1 cellular context compared by ENCODE assay signal in the genomic region with DNA sequence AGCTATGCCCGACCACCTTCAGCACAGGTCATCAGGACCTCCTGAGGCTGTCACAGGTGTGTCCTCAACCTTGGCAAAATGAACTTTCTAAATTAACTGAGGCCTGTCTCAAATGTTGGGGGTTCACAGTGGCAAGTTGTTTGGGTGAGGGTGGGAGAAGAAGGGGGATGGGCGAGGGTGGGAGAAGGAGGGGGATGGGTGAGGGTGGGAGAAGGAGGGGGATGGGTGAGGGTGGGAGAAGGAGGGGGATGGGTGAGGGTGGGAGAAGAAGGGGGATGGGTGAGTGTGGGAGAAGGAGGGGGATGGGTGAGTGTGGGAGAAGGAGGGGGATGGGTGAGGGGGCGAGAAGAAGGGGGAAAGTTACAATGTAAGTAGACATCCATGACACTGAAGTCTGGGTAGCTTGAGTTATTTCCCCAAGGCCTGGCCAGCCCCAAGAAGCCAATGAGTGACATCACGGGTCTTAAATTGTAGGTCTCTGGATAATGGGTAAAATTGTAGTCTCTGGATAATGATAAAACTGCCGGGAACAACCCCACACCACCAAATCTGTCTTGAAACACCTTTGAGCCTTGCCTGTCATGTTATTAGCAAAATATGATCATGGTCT.
TF ChIP-seq lines count a peak whose summit lies in the region.

No MANE protein-coding gene starts in this region.

TF ChIP-seq in GM23338, 12 proteins besides CTCF, POLR2A, EP300 and RAD21 (continued from another document):
- no peak for TF ChIP-seq ETS1 (IDR thresholded peaks at IDR 0.05)
- TF ChIP-seq, protein P1, sequence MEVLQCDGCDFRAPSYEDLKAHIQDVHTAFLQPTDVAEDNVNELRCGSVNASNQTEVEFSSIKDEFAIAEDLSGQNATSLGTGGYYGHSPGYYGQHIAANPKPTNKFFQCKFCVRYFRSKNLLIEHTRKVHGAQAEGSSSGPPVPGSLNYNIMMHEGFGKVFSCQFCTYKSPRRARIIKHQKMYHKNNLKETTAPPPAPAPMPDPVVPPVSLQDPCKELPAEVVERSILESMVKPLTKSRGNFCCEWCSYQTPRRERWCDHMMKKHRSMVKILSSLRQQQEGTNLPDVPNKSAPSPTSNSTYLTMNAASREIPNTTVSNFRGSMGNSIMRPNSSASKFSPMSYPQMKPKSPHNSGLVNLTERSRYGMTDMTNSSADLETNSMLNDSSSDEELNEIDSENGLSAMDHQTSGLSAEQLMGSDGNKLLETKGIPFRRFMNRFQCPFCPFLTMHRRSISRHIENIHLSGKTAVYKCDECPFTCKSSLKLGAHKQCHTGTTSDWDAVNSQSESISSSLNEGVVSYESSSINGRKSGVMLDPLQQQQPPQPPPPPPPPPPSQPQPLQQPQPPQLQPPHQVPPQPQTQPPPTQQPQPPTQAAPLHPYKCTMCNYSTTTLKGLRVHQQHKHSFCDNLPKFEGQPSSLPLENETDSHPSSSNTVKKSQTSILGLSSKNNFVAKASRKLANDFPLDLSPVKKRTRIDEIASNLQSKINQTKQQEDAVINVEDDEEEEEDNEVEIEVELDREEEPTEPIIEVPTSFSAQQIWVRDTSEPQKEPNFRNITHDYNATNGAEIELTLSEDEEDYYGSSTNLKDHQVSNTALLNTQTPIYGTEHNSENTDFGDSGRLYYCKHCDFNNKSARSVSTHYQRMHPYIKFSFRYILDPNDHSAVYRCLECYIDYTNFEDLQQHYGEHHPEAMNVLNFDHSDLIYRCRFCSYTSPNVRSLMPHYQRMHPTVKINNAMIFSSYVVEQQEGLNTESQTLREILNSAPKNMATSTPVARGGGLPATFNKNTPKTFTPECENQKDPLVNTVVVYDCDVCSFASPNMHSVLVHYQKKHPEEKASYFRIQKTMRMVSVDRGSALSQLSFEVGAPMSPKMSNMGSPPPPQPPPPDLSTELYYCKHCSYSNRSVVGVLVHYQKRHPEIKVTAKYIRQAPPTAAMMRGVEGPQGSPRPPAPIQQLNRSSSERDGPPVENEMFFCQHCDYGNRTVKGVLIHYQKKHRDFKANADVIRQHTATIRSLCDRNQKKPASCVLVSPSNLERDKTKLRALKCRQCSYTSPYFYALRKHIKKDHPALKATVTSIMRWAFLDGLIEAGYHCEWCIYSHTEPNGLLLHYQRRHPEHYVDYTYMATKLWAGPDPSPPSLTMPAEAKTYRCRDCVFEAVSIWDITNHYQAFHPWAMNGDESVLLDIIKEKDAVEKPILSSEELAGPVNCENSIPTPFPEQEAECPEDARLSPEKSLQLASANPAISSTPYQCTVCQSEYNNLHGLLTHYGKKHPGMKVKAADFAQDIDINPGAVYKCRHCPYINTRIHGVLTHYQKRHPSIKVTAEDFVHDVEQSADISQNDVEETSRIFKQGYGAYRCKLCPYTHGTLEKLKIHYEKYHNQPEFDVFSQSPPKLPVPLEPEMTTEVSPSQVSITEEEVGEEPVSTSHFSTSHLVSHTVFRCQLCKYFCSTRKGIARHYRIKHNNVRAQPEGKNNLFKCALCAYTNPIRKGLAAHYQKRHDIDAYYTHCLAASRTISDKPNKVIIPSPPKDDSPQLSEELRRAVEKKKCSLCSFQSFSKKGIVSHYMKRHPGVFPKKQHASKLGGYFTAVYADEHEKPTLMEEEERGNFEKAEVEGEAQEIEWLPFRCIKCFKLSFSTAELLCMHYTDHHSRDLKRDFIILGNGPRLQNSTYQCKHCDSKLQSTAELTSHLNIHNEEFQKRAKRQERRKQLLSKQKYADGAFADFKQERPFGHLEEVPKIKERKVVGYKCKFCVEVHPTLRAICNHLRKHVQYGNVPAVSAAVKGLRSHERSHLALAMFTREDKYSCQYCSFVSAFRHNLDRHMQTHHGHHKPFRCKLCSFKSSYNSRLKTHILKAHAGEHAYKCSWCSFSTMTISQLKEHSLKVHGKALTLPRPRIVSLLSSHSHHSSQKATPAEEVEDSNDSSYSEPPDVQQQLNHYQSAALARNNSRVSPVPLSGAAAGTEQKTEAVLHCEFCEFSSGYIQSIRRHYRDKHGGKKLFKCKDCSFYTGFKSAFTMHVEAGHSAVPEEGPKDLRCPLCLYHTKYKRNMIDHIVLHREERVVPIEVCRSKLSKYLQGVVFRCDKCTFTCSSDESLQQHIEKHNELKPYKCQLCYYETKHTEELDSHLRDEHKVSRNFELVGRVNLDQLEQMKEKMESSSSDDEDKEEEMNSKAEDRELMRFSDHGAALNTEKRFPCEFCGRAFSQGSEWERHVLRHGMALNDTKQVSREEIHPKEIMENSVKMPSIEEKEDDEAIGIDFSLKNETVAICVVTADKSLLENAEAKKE (CRISPR knock-in tag; IDR thresholded peaks at IDR 0.05) = no peak
- no peak for TF ChIP-seq CREB1 (CRISPR knock-in tag; IDR thresholded peaks at IDR 0.05; ENCODE audit: low read depth)
- no peak for TF ChIP-seq STAT1 (IDR thresholded peaks at IDR 0.05; ENCODE audit: unreplicated experiment)
- no peak for TF ChIP-seq NANOG (IDR thresholded peaks at IDR 0.05; ENCODE audit: borderline replicate concordance)
- no peak for TF ChIP-seq REST (IDR thresholded peaks at IDR 0.05; ENCODE audit: unreplicated experiment)
